ENCODE assay signal across 18 cellular contexts in genomic region chr5:108102463-108102862, GRCh38.
"Had no signal": no experiment of that assay in that cellular context is flagged by ENCODE, and none has a peak within 500 bp of the region (broad histone marks: within the 10 kb centered on the region; RNA-seq: fewer than 3 reads in every experiment).

No MANE protein-coding gene starts in this region.

- H3K9me3 ChIP-seq: adrenal gland, gastrocnemius medialis, prostate gland, right atrium auricular region, upper lobe of right lung had no signal

- H3K9me3 Mint-ChIP-seq: activated naive CD4-positive, alpha-beta T cell treated with anti-CD3 and anti-CD28 coated beads, Interleukin-2, amount 50 U/mL, for 24 hours; stimulated activated memory B cell treated with anti-CD40 and anti-IgM and Interleukin-4, amounts not matched to agents 10 μg/mL and 1 μg/mL and 100 μg/mL, for 72 hours had no signal

- ATAC-seq: activated CD4-positive, alpha-beta T cell treated with anti-CD3 and anti-CD28 coated beads for 36 hours; stimulated activated memory B cell treated with anti-CD40 and anti-IgM and Interleukin-4, amounts not matched to agents 10 μg/mL and 1 μg/mL and 100 μg/mL, for 72 hours; upper lobe of right lung had no signal

- H3K4me3 ChIP-seq: adrenal gland, dorsolateral prefrontal cortex, gastrocnemius medialis, lung, prostate gland, right atrium auricular region, upper lobe of right lung had no signal

- H3K27me3 ChIP-seq: adrenal gland, dorsolateral prefrontal cortex, gastrocnemius medialis, right atrium auricular region, upper lobe of right lung had no signal

- H3K27me3 Mint-ChIP-seq: activated CD4-positive, alpha-beta T cell treated with anti-CD3 and anti-CD28 coated beads for 36 hours; activated naive CD4-positive, alpha-beta T cell treated with anti-CD3 and anti-CD28 coated beads, Interleukin-2, amount 50 U/mL, for 24 hours; stimulated activated memory B cell treated with anti-CD40 and anti-IgM and Interleukin-4, amounts not matched to agents 10 μg/mL and 1 μg/mL and 100 μg/mL, for 72 hours had no signal

- H3K4me1 ChIP-seq: adrenal gland, prostate gland, upper lobe of right lung had no signal

- H3K27ac Mint-ChIP-seq: activated CD4-positive, alpha-beta T cell treated with anti-CD3 and anti-CD28 coated beads for 36 hours; activated naive CD4-positive, alpha-beta T cell treated with anti-CD3 and anti-CD28 coated beads, Interleukin-2, amount 50 U/mL, for 24 hours; mesothelial cell of epicardium; stimulated activated memory B cell treated with anti-CD40 and anti-IgM and Interleukin-4, amounts not matched to agents 10 μg/mL and 1 μg/mL and 100 μg/mL, for 72 hours had no signal

- DNase-seq: activated CD4-positive, alpha-beta T cell treated with anti-CD3 and anti-CD28 coated beads for 36 hours; activated CD4-positive, alpha-beta T cell treated with anti-CD3 and anti-CD28 coated beads, Interleukin-2, amount 50 U/mL, for 48 hours; activated gamma-delta T cell; adrenal gland; gastrocnemius medialis; small intestine; stimulated activated CD4-positive, alpha-beta T cell treated with anti-CD3 and anti-CD28 coated beads, Interleukin-4, amount 100 ng/mL, for 24 hours; upper lobe of right lung; WERI-Rb-1 had no signal

- H3K4me3 Mint-ChIP-seq: activated CD4-positive, alpha-beta T cell treated with anti-CD3 and anti-CD28 coated beads for 36 hours; activated naive CD4-positive, alpha-beta T cell treated with anti-CD3 and anti-CD28 coated beads, Interleukin-2, amount 50 U/mL, for 24 hours; mesothelial cell of epicardium; stimulated activated memory B cell treated with anti-CD40 and anti-IgM and Interleukin-4, amounts not matched to agents 10 μg/mL and 1 μg/mL and 100 μg/mL, for 72 hours had no signal

- FAIRE-seq: colon, keratinocyte, small intestine had no signal

- H3K4me1 Mint-ChIP-seq: activated CD4-positive, alpha-beta T cell treated with anti-CD3 and anti-CD28 coated beads for 36 hours; activated naive CD4-positive, alpha-beta T cell treated with anti-CD3 and anti-CD28 coated beads, Interleukin-2, amount 50 U/mL, for 24 hours; mesothelial cell of epicardium; stimulated activated memory B cell treated with anti-CD40 and anti-IgM and Interleukin-4, amounts not matched to agents 10 μg/mL and 1 μg/mL and 100 μg/mL, for 72 hours had no signal

- H3K36me3 ChIP-seq: adrenal gland, gastrocnemius medialis, prostate gland, right atrium auricular region, upper lobe of right lung, WERI-Rb-1 had no signal

- H3K27ac ChIP-seq: adrenal gland, gastrocnemius medialis, prostate gland, right atrium auricular region, upper lobe of right lung, WERI-Rb-1 had no signal
